In the genomic region with DNA sequence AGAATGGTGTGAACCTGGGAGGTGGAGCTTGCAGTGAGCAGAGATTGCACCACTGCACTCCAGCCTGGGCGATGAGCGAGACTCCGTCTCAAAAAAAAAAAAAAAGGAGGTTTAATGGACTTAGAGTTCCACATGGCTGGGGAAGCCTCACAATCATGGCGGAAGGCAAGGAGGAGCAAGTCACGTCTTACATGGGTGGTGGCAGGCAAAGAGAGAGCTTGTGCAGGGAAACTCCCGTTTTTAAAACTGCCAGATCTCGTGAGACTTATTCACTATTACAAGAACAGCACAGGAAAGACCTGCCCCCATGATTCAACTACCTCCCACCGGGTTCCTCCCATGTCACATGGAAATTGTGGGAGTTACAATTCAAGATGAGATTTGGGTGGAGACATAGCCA, we compare ENCODE assay signal across 1 cellular context. TPM values are rescaled to one million over a fixed set of nuclear protein-coding genes. Genes with fewer than 3 reads are reported as not detected.
"Had no signal": no experiment of that assay in that cellular context is flagged by ENCODE, and none has a peak within 500 bp of the region (broad histone marks: within the 10 kb centered on the region; RNA-seq: fewer than 3 reads in every experiment).

No MANE protein-coding gene starts in this region.

RNA-seq across cellular contexts. Expression of a gene that starts 39.0 kb away (rescaled TPM):
- total RNA-seq: mesothelial cell of epicardium had no signal
